In the genomic region with DNA sequence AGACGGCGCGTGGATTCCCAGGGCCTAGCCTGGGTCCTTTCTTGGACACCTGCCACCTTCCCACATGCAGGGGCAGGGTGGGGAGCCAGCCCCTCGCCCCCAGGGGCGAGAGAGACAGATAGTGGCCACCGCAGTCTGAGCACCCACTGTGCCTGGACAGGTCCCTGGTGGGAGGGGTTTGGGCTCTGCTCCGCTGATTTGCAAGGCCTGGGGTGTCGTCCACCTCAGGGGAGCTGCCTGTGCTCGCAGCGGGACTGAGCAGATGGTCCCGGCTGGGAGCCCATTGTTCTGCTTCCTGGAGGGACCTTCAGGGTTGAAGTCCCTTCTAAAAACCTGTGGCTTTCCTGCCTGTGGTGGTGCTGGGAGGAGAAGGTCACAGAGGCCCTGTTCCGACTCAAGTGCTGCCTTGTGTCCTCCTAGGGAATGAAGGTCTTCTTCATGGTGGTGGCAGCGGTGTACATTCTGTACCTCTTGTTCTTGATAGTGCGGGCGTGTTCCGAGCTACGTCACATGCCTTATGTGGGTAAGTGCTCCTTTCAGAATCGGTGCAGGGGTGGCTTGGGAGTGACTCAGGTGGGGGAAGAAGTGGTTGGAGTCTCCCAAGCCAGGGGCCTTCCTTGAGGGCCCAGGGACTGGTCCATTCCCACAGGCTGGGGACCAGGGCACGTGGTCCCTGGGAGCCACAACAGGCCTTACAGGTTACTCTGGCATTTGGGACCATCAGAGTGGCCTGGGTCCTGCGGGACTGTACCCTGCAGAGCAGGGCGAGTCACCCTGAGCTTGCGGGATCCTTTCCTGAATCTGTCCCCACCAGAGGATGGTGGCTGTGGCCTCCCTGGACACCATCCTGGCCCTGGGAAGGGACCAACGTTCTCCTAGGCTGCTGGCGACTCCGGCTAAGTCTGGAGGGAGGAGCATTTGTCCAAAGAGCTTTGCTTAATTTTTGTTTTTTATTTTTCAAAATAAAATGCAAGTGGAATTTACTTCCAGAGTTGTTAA, we compare ENCODE assay signal across 16 cellular contexts. TPM values are rescaled to one million over a fixed set of nuclear protein-coding genes. Genes with fewer than 3 reads are reported as not detected.
DNase-seq lines count a peak whose midpoint lies in the region; ATAC-seq and TF ChIP-seq lines count a peak whose summit lies in the region.
"Had no signal": no experiment of that assay in that cellular context is flagged by ENCODE, and none has a peak within 500 bp of the region (broad histone marks: within the 10 kb centered on the region; RNA-seq: fewer than 3 reads in every experiment).

No MANE protein-coding gene starts in this region.

- peaks cover 36% of the 10 kb centered on the region for H3K4me1 ChIP-seq in BLaER1
- no peaks in the 10 kb centered on the region for H3K4me1 ChIP-seq in HEK293 (ENCODE audit: control insufficient read depth, insufficient read depth, low read length)
- H3K4me1 ChIP-seq in naive thymus-derived CD4-positive, alpha-beta T cell (ENCODE audit: control insufficient read depth in 2 of 2, insufficient read depth in 2 of 2, low read length in 2 of 2): no peaks in the 10 kb centered on the region
- no peaks in the 10 kb centered on the region for H3K4me1 ChIP-seq in mesendoderm (ENCODE audit: control insufficient read depth, low read depth, low read length)

- H3K27ac Mint-ChIP-seq in activated T-helper 2 cell treated with anti-CD3 and anti-CD28 coated beads, Interferon-gamma antibody, Interleukin-2, Interleukin-4, amounts not matched to agents 10 μg/mL and 5 μg/mL and 100 μg/mL, durations not matched to agents 14 hours and 24 hours and 36 hours: peak overlapping the region; percentile 45
- peak overlapping the region in 6 of 9 donors; percentile 21 to 76 (median 58) for H3K27ac Mint-ChIP-seq in naive thymus-derived CD4-positive, alpha-beta T cell

- H3K9me3 ChIP-seq in BLaER1: no peaks in the 10 kb centered on the region
- H3K9me3 ChIP-seq in HEK293 (ENCODE audit: control insufficient read depth, insufficient read depth, low read depth, low read length): no peaks in the 10 kb centered on the region
- no peaks in the 10 kb centered on the region for H3K9me3 ChIP-seq in naive thymus-derived CD4-positive, alpha-beta T cell (ENCODE audit: control insufficient read depth in 2 of 3, low read length in 3 of 3)

- H4K5ac ChIP-seq in mesendoderm (ENCODE audit: low read length): no peak overlapping the region

- ATAC-seq in naive thymus-derived CD4-positive, alpha-beta T cell: no peak
- ATAC-seq in HG03025 (IDR thresholded peaks at IDR 0.05; ENCODE audit: low FRiP score, unreplicated experiment): no peak
- ATAC-seq: HCT116 had no signal

- H2BK15ac ChIP-seq in mesendoderm (replicated peaks; ENCODE audit: low read depth): no peak overlapping the region

- WGBS in mesendoderm (ENCODE audit: extremely low coverage, insufficient coverage, low lambda C conversion rate): no CpG with 5 or more reads among the region's 25 CpGs

- CTCF ChIA-PET in HEK293 (lab: Yijun Ruan, JAX): interaction anchor here (0.6 kb wide), 2 partner anchors 39 to 350 kb away, joined by 3 read pairs; no protein-coding TSS in a partner anchor
- CTCF ChIA-PET in naive thymus-derived CD4-positive, alpha-beta T cell (lab: Charles Lee): interaction anchor here (0.6 kb wide), 1 partner anchor 57 kb away, joined by 3 read pairs; no protein-coding TSS in a partner anchor

- H3K4me3 ChIP-seq in BLaER1 (no peak overlapping the region), HEK293 (ENCODE audit: low read depth, low read length) (no peak overlapping the region), mesendoderm (ENCODE audit: low read length) (no peak overlapping the region)
- no peak overlapping the region for H3K4me3 ChIP-seq in naive thymus-derived CD4-positive, alpha-beta T cell (ENCODE audit: low read length)
- H3K4me3 ChIP-seq: SK-N-MC had no signal

- no peak overlapping the region for H4K8ac ChIP-seq in mesendoderm (ENCODE audit: low read depth, low read length)

- no peak overlapping the region for H3K4ac ChIP-seq in mesendoderm (ENCODE audit: low read depth, low read length)

- H2BK120ac ChIP-seq in mesendoderm (ENCODE audit: low read depth, low read length): no peak overlapping the region

- H3K27ac ChIP-seq in BLaER1: peak overlapping the region; percentile 19; the same call in 1 of the 2 replicates
- H3K27ac ChIP-seq in HEK293 (ENCODE audit: extremely low read depth, low read depth, low read length): no peak overlapping the region
- H3K27ac ChIP-seq in naive thymus-derived CD4-positive, alpha-beta T cell (ENCODE audit: low read depth, low read length): no peak overlapping the region
- no peak overlapping the region for H3K27ac ChIP-seq in mesendoderm (ENCODE audit: low read depth, low read length)
- H3K27ac ChIP-seq: SK-N-MC had no signal

- 0 out of 2 replicates have a peak overlapping the region, but pooled peaks have one; percentile 23 for H3K9ac ChIP-seq in BLaER1
- no peak overlapping the region for H3K9ac ChIP-seq in mesendoderm (ENCODE audit: low read length)

- H3K18ac ChIP-seq in mesendoderm (ENCODE audit: low read length): no peak overlapping the region

- H3K36me3 ChIP-seq in BLaER1 (peaks cover 76% of the 10 kb centered on the region), HEK293 (ENCODE audit: control insufficient read depth in 2 of 2, insufficient read depth in 1 of 2, low read length in 2 of 2) (peaks cover 14 to 91% of the 10 kb centered on the region in 2 experiments; a peak in 2 of 3 replicates), mesendoderm (ENCODE audit: control insufficient read depth, insufficient read depth, low read length) (peaks cover 8% of the 10 kb centered on the region)
- peaks cover 4 to 84% (median 21%) of the 10 kb centered on the region in 3 experiments for H3K36me3 ChIP-seq in naive thymus-derived CD4-positive, alpha-beta T cell (ENCODE audit: control insufficient read depth in 2 of 3, insufficient read depth in 3 of 3, low read length in 3 of 3)

- H3K79me2 ChIP-seq in mesendoderm (ENCODE audit: control insufficient read depth, insufficient read depth, low read length): no peaks in the 10 kb centered on the region

- TF ChIP-seq CTCF in HEK293 (tag by site-specific recombination; IDR thresholded peaks at IDR 0.05) (no peak), GM13977 (IDR thresholded peaks at IDR 0.05; ENCODE audit: extremely low read depth, insufficient read depth, missing control alignments) (no peak)

- in situ Hi-C loops in GM13977 (cut with MboI; ENCODE audit: low pct_unique_long_range_greater_than_20kb, low sequenced_read_pairs, unreplicated experiment): no loop called here

- no peak for DNase-seq in activated T-helper 2 cell treated with anti-CD3 and anti-CD28 coated beads, Interferon-gamma antibody, Interleukin-2, Interleukin-4, amounts not matched to agents 10 μg/mL and 5 μg/mL and 100 μg/mL, durations not matched to agents 14 hours and 24 hours and 36 hours (ENCODE audit: low spot score)
- DNase-seq in naive thymus-derived CD4-positive, alpha-beta T cell: no peak
- DNase-seq in GM13977 (ENCODE audit: low spot score) (no peak), NCI-H526 treated with DMSO at 0.1 percent for 48 hours (lab: John Stamatoyannopoulos, UW) (no peak), mesendoderm (no peak)
- DNase-seq: activated CD4-positive, alpha-beta T cell treated with anti-CD3 and anti-CD28 coated beads, Interleukin-2, amount 50 U/mL, for 4 hours; cortex of kidney; GDM1; NCI-H2081; NCI-H524 treated with DMSO at 0.1 percent for 48 hours had no signal

- H3K4me3 Mint-ChIP-seq in activated T-helper 2 cell treated with anti-CD3 and anti-CD28 coated beads, Interferon-gamma antibody, Interleukin-2, Interleukin-4, amounts not matched to agents 10 μg/mL and 5 μg/mL and 100 μg/mL, durations not matched to agents 14 hours and 24 hours and 36 hours (ENCODE audit: low read depth): no peak overlapping the region
- H3K4me3 Mint-ChIP-seq in naive thymus-derived CD4-positive, alpha-beta T cell: no peak overlapping the region
- H3K4me3 Mint-ChIP-seq: neural crest cell had no signal

- H3K23ac ChIP-seq in mesendoderm (ENCODE audit: low read length): no peak overlapping the region

- H3K27me3 ChIP-seq in BLaER1 (no peaks in the 10 kb centered on the region), mesendoderm (ENCODE audit: insufficient read depth, low read length, poor library complexity) (no peaks in the 10 kb centered on the region)
- no peaks in the 10 kb centered on the region for H3K27me3 ChIP-seq in naive thymus-derived CD4-positive, alpha-beta T cell (ENCODE audit: control insufficient read depth in 2 of 2, insufficient read depth in 2 of 2, low read length in 2 of 2)

- intact Hi-C loops in activated T-helper 2 cell treated with anti-CD3 and anti-CD28 coated beads, Interferon-gamma antibody, Interleukin-2, Interleukin-4, amounts not matched to agents 10 μg/mL and 5 μg/mL and 100 μg/mL, durations not matched to agents 14 hours and 24 hours and 36 hours (cut with micrococcal nuclease): no loop called here
- intact Hi-C loops in naive thymus-derived CD4-positive, alpha-beta T cell (cut with micrococcal nuclease): loop anchor here in 1 of 2 donors (5.0 kb wide), 1 partner anchor 37 kb away; no protein-coding TSS in a partner anchor

- peaks cover 80% of the 10 kb centered on the region for H4K20me1 ChIP-seq in BLaER1

- no peaks in the 10 kb centered on the region for H3K27me3 Mint-ChIP-seq in activated T-helper 2 cell treated with anti-CD3 and anti-CD28 coated beads, Interferon-gamma antibody, Interleukin-2, Interleukin-4, amounts not matched to agents 10 μg/mL and 5 μg/mL and 100 μg/mL, durations not matched to agents 14 hours and 24 hours and 36 hours (ENCODE audit: low read depth)
- H3K27me3 Mint-ChIP-seq in naive thymus-derived CD4-positive, alpha-beta T cell: no peaks in the 10 kb centered on the region

- no peak overlapping the region for H3K56ac ChIP-seq in mesendoderm (ENCODE audit: low read length)

- H3K79me1 ChIP-seq in mesendoderm (ENCODE audit: low read length): peaks cover 1% of the 10 kb centered on the region

- H3K4me2 ChIP-seq in BLaER1 (peak overlapping the region; percentile 77), mesendoderm (ENCODE audit: low read length) (no peak overlapping the region)

- H3K36me3 Mint-ChIP-seq in activated T-helper 2 cell treated with anti-CD3 and anti-CD28 coated beads, Interferon-gamma antibody, Interleukin-2, Interleukin-4, amounts not matched to agents 10 μg/mL and 5 μg/mL and 100 μg/mL, durations not matched to agents 14 hours and 24 hours and 36 hours (ENCODE audit: low read depth): peaks cover 72% of the 10 kb centered on the region
- H3K36me3 Mint-ChIP-seq in naive thymus-derived CD4-positive, alpha-beta T cell: peaks cover 8 to 35% (median 11%) of the 10 kb centered on the region in 5 donors

- H2AK5ac ChIP-seq in mesendoderm (ENCODE audit: low read length): no peak overlapping the region

- POLR2A ChIA-PET in HEK293 (lab: Yijun Ruan, JAX): no interaction called here
- POLR2A ChIA-PET in naive thymus-derived CD4-positive, alpha-beta T cell (lab: Charles Lee): interaction anchor here (0.8 to 1.4 kb wide), 2 partner anchors 9 to 35 kb away, joined by 3 read pairs; no protein-coding TSS in a partner anchor

- no peak overlapping the region for H2BK5ac ChIP-seq in mesendoderm (ENCODE audit: low read length)

- peaks cover 19% of the 10 kb centered on the region for H3K4me1 Mint-ChIP-seq in activated T-helper 2 cell treated with anti-CD3 and anti-CD28 coated beads, Interferon-gamma antibody, Interleukin-2, Interleukin-4, amounts not matched to agents 10 μg/mL and 5 μg/mL and 100 μg/mL, durations not matched to agents 14 hours and 24 hours and 36 hours (ENCODE audit: low read depth)
- peaks cover 8 to 26% (median 11%) of the 10 kb centered on the region in 7 donors for H3K4me1 Mint-ChIP-seq in naive thymus-derived CD4-positive, alpha-beta T cell
- H3K4me1 Mint-ChIP-seq: neural crest cell had no signal

- no peaks in the 10 kb centered on the region for H3K9me3 Mint-ChIP-seq in activated T-helper 2 cell treated with anti-CD3 and anti-CD28 coated beads, Interferon-gamma antibody, Interleukin-2, Interleukin-4, amounts not matched to agents 10 μg/mL and 5 μg/mL and 100 μg/mL, durations not matched to agents 14 hours and 24 hours and 36 hours
- peaks cover 0 to 1% (median 0%) of the 10 kb centered on the region in 11 donors for H3K9me3 Mint-ChIP-seq in naive thymus-derived CD4-positive, alpha-beta T cell
- H3K9me3 Mint-ChIP-seq: neural crest cell had no signal

RNA-seq across cellular contexts. Expression of a gene that starts 19.6 kb away (rescaled TPM):
- total RNA-seq in activated T-helper 2 cell treated with anti-CD3 and anti-CD28 coated beads, Interferon-gamma antibody, Interleukin-2, Interleukin-4, amounts not matched to agents 10 μg/mL and 5 μg/mL and 100 μg/mL, durations not matched to agents 14 hours and 24 hours and 36 hours: 94.4 and 108 TPM in 2 replicates
- total RNA-seq in naive thymus-derived CD4-positive, alpha-beta T cell: 100 to 1,000 TPM in 2 of 5 experiments, 10 to 100 TPM in 3; 66.4 to 122 (median 75.9) TPM
- 10 to 100 TPM; 81.6 to 95.6 TPM for polyA plus RNA-seq in naive thymus-derived CD4-positive, alpha-beta T cell
- polyA plus RNA-seq in mesendoderm (2013, experiment 1 of 2): 123 TPM
- polyA plus RNA-seq in mesendoderm (2013, experiment 2 of 2): 121 TPM

RNA-seq across cellular contexts. Expression of a gene that starts 24.9 kb away (rescaled TPM):
- total RNA-seq in activated T-helper 2 cell treated with anti-CD3 and anti-CD28 coated beads, Interferon-gamma antibody, Interleukin-2, Interleukin-4, amounts not matched to agents 10 μg/mL and 5 μg/mL and 100 μg/mL, durations not matched to agents 14 hours and 24 hours and 36 hours: 232 and 242 TPM in 2 replicates
- total RNA-seq in naive thymus-derived CD4-positive, alpha-beta T cell: 10 to 100 TPM; 25.8 to 67.0 (median 31.1) TPM
- 10 to 100 TPM; 13.4 to 27.3 TPM for polyA plus RNA-seq in naive thymus-derived CD4-positive, alpha-beta T cell
- polyA plus RNA-seq in mesendoderm (2013, experiment 1 of 2): 0.25 TPM
- polyA plus RNA-seq in mesendoderm (2013, experiment 2 of 2): 0.17 TPM
